8 cellular contexts compared by ENCODE assay signal in the genomic region with DNA sequence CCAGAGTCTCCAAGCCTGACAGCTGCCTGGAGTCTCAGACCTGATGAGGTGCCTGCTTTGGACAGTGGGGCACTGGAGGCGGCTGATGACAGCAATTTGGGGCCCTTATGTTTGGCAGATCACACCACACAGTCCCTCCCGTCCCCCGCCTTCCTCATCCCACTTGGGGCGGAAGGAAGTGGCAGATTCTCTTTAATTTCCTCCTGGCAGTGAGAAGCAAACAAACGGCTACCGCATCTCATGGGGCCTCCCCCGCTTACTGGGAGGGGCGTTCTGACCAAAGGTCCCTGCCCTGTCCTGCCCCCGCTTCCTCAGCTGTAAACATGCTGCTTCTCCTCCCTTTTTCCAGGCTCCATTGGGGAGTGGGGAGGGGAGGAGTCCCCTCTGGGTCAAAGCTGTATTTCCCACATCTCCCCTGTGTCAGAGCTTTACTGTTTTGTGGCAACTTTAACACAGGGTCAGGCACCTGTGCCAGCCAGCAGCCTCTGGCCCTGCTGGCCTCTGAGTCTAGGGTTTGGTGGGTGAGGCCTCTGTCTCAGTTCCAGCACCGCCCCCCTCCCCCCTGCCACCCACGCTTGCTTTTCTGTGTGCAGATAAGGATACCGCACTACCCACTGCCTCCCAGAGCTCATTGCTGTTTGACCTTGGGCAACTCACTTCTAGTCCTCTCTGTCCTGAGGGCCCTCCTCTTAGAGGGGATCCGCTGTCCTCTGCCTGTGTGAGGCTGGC. TPM values are rescaled to one million over a fixed set of nuclear protein-coding genes. Genes with fewer than 3 reads are reported as not detected.
DNase-seq lines count a peak whose midpoint lies in the region; ATAC-seq and TF ChIP-seq lines count a peak whose summit lies in the region.

No MANE protein-coding gene starts in this region.

- no peaks in the 10 kb centered on the region for H3K9me3 ChIP-seq in BLaER1
- H3K9me3 ChIP-seq in SU-DHL-6 (ENCODE audit: insufficient read depth, low read length) = no peaks in the 10 kb centered on the region
- no peaks in the 10 kb centered on the region for H3K9me3 ChIP-seq in liver (ENCODE audit: control insufficient read depth in 4 of 4, low read length in 3 of 4)
- no peaks in the 10 kb centered on the region for H3K9me3 ChIP-seq in H9 (ENCODE audit: control insufficient read depth, low read depth, low read length)

- no peak overlapping the region for H2BK12ac ChIP-seq in H9 (ENCODE audit: insufficient read length, low read depth, low read length)

- H3K36me3 ChIP-seq in BLaER1 (peaks cover 35% of the 10 kb centered on the region), SU-DHL-6 (ENCODE audit: low read length) (no peaks in the 10 kb centered on the region), liver (ENCODE audit: control insufficient read depth in 4 of 4, insufficient read depth in 3 of 4, low read depth in 1 of 4, low read length in 3 of 4) (peaks cover 0 to 2% (median 0%) of the 10 kb centered on the region in 4 donors)

- no peak overlapping the region for H3K4ac ChIP-seq in H9 (ENCODE audit: low read depth, low read length)

- no peak overlapping the region for H2AK5ac ChIP-seq in H9 (ENCODE audit: insufficient read length, low read length)

- no peak overlapping the region for H3K23ac ChIP-seq in H9 (ENCODE audit: insufficient read length, low read depth, low read length)

- no peak overlapping the region; a peak in 1 of 5 replicates for H3K4me3 Mint-ChIP-seq in H9

- no peak overlapping the region for H2AFZ ChIP-seq in SU-DHL-6 (ENCODE audit: low read depth, low read length, severe bottlenecking)
- H2AFZ ChIP-seq in H9 (ENCODE audit: low read length) = no peak overlapping the region

- H3K27ac ChIP-seq in BLaER1 = peak overlapping the region; percentile 85
- H3K27ac ChIP-seq in SU-DHL-6 (ENCODE audit: low read depth, low read length) = peak overlapping the region; percentile 40
- peak overlapping the region; percentile 83 to 96 for H3K27ac ChIP-seq in liver (ENCODE audit: low read depth in 1 of 2, low read length in 2 of 2)
- no peak overlapping the region for H3K27ac ChIP-seq in H9 (ENCODE audit: insufficient read length, low read depth, low read length)

- no peak overlapping the region for H3T11ph ChIP-seq in H9 (ENCODE audit: low read length)

- H3K4me2 ChIP-seq in BLaER1 (peak overlapping the region; percentile 87), SU-DHL-6 (ENCODE audit: low read depth, low read length, poor library complexity, severe bottlenecking) (peak overlapping the region; percentile 22), H9 (ENCODE audit: insufficient read depth, insufficient read length, low read length) (no peak overlapping the region)

- no peak overlapping the region for H2BK120ac ChIP-seq in H9 (ENCODE audit: low read depth, low read length, poor library complexity, severe bottlenecking)

- H3K4me3 ChIP-seq in BLaER1 (peak overlapping the region; percentile 48), SU-DHL-6 (ENCODE audit: insufficient read depth, low read length, poor library complexity, severe bottlenecking) (no peak overlapping the region), liver (ENCODE audit: low read depth in 1 of 3, low read length in 3 of 3) (no peak overlapping the region)

- H4K5ac ChIP-seq in H9 (ENCODE audit: insufficient read length, low read depth, low read length) = no peak overlapping the region

- no peak overlapping the region for H2BK15ac ChIP-seq in H9 (ENCODE audit: low read depth, low read length)

- peak overlapping the region; percentile 81 to 97 for H3K27ac Mint-ChIP-seq in activated naive CD4-positive, alpha-beta T cell treated with anti-CD3 and anti-CD28 coated beads, Interleukin-2, amount 50 U/mL, for 72 hours
- no peak overlapping the region; a peak in 1 of 7 replicates for H3K27ac Mint-ChIP-seq in H9

- peaks cover 12 to 13% of the 10 kb centered on the region in 2 experiments for H3K4me1 Mint-ChIP-seq in H9

- no peaks in the 10 kb centered on the region for H3K9me2 ChIP-seq in SU-DHL-6 (replicated peaks; ENCODE audit: insufficient read depth, low read length)

- H4K91ac ChIP-seq in H9 (ENCODE audit: insufficient read length, low read depth, low read length) = no peak overlapping the region

- H3K79me1 ChIP-seq in H9 (ENCODE audit: insufficient read depth, low read depth, low read length, poor library complexity, severe bottlenecking) = no peaks in the 10 kb centered on the region

- H3K14ac ChIP-seq in H9 (ENCODE audit: insufficient read depth, low read length) = no peak overlapping the region; the same call in 1 of the 2 replicates

- peaks cover 8% of the 10 kb centered on the region for H3K23me2 ChIP-seq in H9 (ENCODE audit: insufficient read length, low read depth, low read length, poor library complexity, severe bottlenecking)

- peak overlapping the region; percentile 47 for H3K9ac ChIP-seq in BLaER1
- H3K9ac ChIP-seq in SU-DHL-6 (ENCODE audit: low read length) = peak overlapping the region; percentile 14; the same call in 1 of the 2 replicates
- peak overlapping the region; percentile 40 to 83 for H3K9ac ChIP-seq in liver (ENCODE audit: low read depth in 1 of 2, low read length in 2 of 2)
- no peak overlapping the region for H3K9ac ChIP-seq in H9 (ENCODE audit: extremely low read depth, insufficient read length, low read length)

- TF ChIP-seq CTCF in SU-DHL-6 (IDR thresholded peaks at IDR 0.05; ENCODE audit: insufficient read depth, low read length, poor library complexity, severe bottlenecking) (no peak), liver (IDR thresholded peaks at IDR 0.05; ENCODE audit: low read depth, low read length, missing input control) (no peak), H9 (conservative IDR thresholded peaks at IDR 0.05) (no peak)

- no peak overlapping the region for H3K18ac ChIP-seq in H9 (ENCODE audit: insufficient read length, low read depth, low read length)

- peak in 1 of 2 donors; percentile 86 for DNase-seq in activated naive CD4-positive, alpha-beta T cell treated with anti-CD3 and anti-CD28 coated beads, Interleukin-2, amount 50 U/mL, for 72 hours (ENCODE audit: low spot score in 2 of 2)
- peak; percentile 59 to 67 for DNase-seq in stimulated activated CD8-positive, alpha-beta memory T cell treated with anti-CD3 and anti-CD28 coated beads, Interleukin-15, amount 100 ng/mL, for 4 hours (ENCODE audit: low read depth in 2 of 2)
- no peak for DNase-seq in H9

- H3K4me1 ChIP-seq in BLaER1 (peaks cover 97% of the 10 kb centered on the region), liver (ENCODE audit: control insufficient read depth in 4 of 4, insufficient read depth in 4 of 4, low read length in 3 of 4) (peaks cover 38 to 77% (median 61%) of the 10 kb centered on the region in 4 donors), H9 (ENCODE audit: insufficient read depth, low read length) (no peaks in the 10 kb centered on the region; the same call in 1 of the 2 replicates)

- no peaks in the 10 kb centered on the region; the same call in 1 of the 2 replicates for H3F3A ChIP-seq in SU-DHL-6 (ENCODE audit: insufficient read depth)

- no peaks in the 10 kb centered on the region for H3K9me3 Mint-ChIP-seq in activated naive CD4-positive, alpha-beta T cell treated with anti-CD3 and anti-CD28 coated beads, Interleukin-2, amount 50 U/mL, for 72 hours
- H3K9me3 Mint-ChIP-seq in H9 = no peaks in the 10 kb centered on the region

- no peak overlapping the region for H2BK5ac ChIP-seq in H9 (ENCODE audit: insufficient read length, low read length)

- no peaks in the 10 kb centered on the region; the same call in 1 of the 2 replicates for H3K27me3 Mint-ChIP-seq in H9 (ENCODE audit: low read depth)

- TF ChIP-seq RAD21 in liver (IDR thresholded peaks at IDR 0.05) = peak in 1 of 2 donors; percentile 30

- no peak overlapping the region for H2BK20ac ChIP-seq in H9 (ENCODE audit: low read depth, low read length, poor library complexity, severe bottlenecking)

- H3K27me3 ChIP-seq in BLaER1 (peaks cover 5% of the 10 kb centered on the region; the same call in 1 of the 2 replicates), SU-DHL-6 (ENCODE audit: low read length) (no peaks in the 10 kb centered on the region), liver (ENCODE audit: control insufficient read depth in 4 of 4, insufficient read depth in 4 of 4, low read length in 3 of 4) (no peaks in the 10 kb centered on the region), H9 (ENCODE audit: insufficient read depth, low read length) (no peaks in the 10 kb centered on the region)

- 12% methylated on average over 13 of the region's 13 CpGs for WGBS in liver
- WGBS in H9 (ENCODE audit: extremely low coverage, insufficient read length, low lambda C conversion rate) = no CpG with 5 or more reads among the region's 13 CpGs

- H4K20me1 ChIP-seq in BLaER1 (peaks cover 19% of the 10 kb centered on the region), SU-DHL-6 (ENCODE audit: low read depth, low read length) (no peaks in the 10 kb centered on the region), H9 (ENCODE audit: control insufficient read depth, insufficient read depth, insufficient read length) (no peaks in the 10 kb centered on the region)

- H3K79me2 ChIP-seq in SU-DHL-6 (ENCODE audit: insufficient read depth, low read length) (no peaks in the 10 kb centered on the region), H9 (ENCODE audit: insufficient read depth, low read length) (no peaks in the 10 kb centered on the region)

- no peak overlapping the region for H3K56ac ChIP-seq in H9 (ENCODE audit: insufficient read length, low read depth, low read length)

- peaks cover 23 to 24% of the 10 kb centered on the region in 2 donors for H3K36me3 Mint-ChIP-seq in activated naive CD4-positive, alpha-beta T cell treated with anti-CD3 and anti-CD28 coated beads, Interleukin-2, amount 50 U/mL, for 72 hours
- H3K36me3 Mint-ChIP-seq in H9 (ENCODE audit: insufficient read depth in 1 of 3, low read depth in 3 of 3) = peaks cover 10 to 30% (median 27%) of the 10 kb centered on the region in 3 experiments; a peak in 6 of 7 replicates

- H4K8ac ChIP-seq in H9 (replicated peaks; ENCODE audit: insufficient read length, low read depth, low read length) = no peak overlapping the region

- peak; percentile 29 to 42 for ATAC-seq in activated naive CD4-positive, alpha-beta T cell treated with anti-CD3 and anti-CD28 coated beads, Interleukin-2, amount 50 U/mL, for 72 hours
- ATAC-seq in HG02973 (IDR thresholded peaks at IDR 0.05; ENCODE audit: unreplicated experiment) (no peak), GM21447 (IDR thresholded peaks at IDR 0.05; ENCODE audit: unreplicated experiment) (no peak)

TF ChIP-seq in liver, 16 proteins besides CTCF, POLR2A, EP300 and RAD21 (continues in another document):
- TF ChIP-seq TAF1 (conservative IDR thresholded peaks at IDR 0.05) = no peak

RNA-seq across cellular contexts. Expression of gene NFATC3, which starts 5.4 kb away (rescaled TPM):
- 10 to 100 TPM; 64.2 to 90.1 TPM for total RNA-seq in activated naive CD4-positive, alpha-beta T cell treated with anti-CD3 and anti-CD28 coated beads, Interleukin-2, amount 50 U/mL, for 72 hours
- total RNA-seq in liver (10 to 100 TPM; 20.9 to 21.2 TPM), H9 (2021) (31.6 and 33.0 TPM in 2 replicates)
- 10 to 100 TPM in 1 of 2 donors, 1 to 10 TPM in 1; 9.7 to 12.6 TPM for polyA plus RNA-seq in liver

RNA-seq across cellular contexts. Expression of gene DUS2, which starts 56.7 kb away (rescaled TPM):
- total RNA-seq in activated naive CD4-positive, alpha-beta T cell treated with anti-CD3 and anti-CD28 coated beads, Interleukin-2, amount 50 U/mL, for 72 hours = 10 to 100 TPM; 21.2 to 35.5 TPM
- total RNA-seq in liver = 10 to 100 TPM in 1 of 2 donors, 1 to 10 TPM in 1; 7.2 to 10.7 TPM
- polyA plus RNA-seq in liver = 1 to 10 TPM; 6.9 to 8.6 TPM
- total RNA-seq in H9 (2021) = 26.0 and 28.5 TPM in 2 replicates

RNA-seq across cellular contexts. Expression of gene DDX28, which starts 56.7 kb away (rescaled TPM):
- total RNA-seq in activated naive CD4-positive, alpha-beta T cell treated with anti-CD3 and anti-CD28 coated beads, Interleukin-2, amount 50 U/mL, for 72 hours = 10 to 100 TPM in 1 of 2 donors, 1 to 10 TPM in 1; 7.7 to 15.6 TPM
- 1 to 10 TPM; 7.6 to 8.4 TPM for total RNA-seq in liver
- 10 to 100 TPM in 1 of 2 donors, 1 to 10 TPM in 1; 8.4 to 11.6 TPM for polyA plus RNA-seq in liver
- 21.8 and 22.9 TPM in 2 replicates for total RNA-seq in H9 (2021)

Comparison
In these comparisons a context has a peak if more than half of its experiments do, and no peak if none do; other contexts are left out.
1. ATAC-seq: peak in activated naive CD4-positive, alpha-beta T cell treated with anti-CD3 and anti-CD28 coated beads, Interleukin-2, amount 50 U/mL, for 72 hours (2 of 2); none in HG02973 (single experiment) and GM21447 (single experiment).
2. H3K27ac Mint-ChIP-seq: peak in activated naive CD4-positive, alpha-beta T cell treated with anti-CD3 and anti-CD28 coated beads, Interleukin-2, amount 50 U/mL, for 72 hours (2 of 2); none in H9 (0 of 3).